Comparison of ENCODE assay signal across 18 cellular contexts in the genomic region with DNA sequence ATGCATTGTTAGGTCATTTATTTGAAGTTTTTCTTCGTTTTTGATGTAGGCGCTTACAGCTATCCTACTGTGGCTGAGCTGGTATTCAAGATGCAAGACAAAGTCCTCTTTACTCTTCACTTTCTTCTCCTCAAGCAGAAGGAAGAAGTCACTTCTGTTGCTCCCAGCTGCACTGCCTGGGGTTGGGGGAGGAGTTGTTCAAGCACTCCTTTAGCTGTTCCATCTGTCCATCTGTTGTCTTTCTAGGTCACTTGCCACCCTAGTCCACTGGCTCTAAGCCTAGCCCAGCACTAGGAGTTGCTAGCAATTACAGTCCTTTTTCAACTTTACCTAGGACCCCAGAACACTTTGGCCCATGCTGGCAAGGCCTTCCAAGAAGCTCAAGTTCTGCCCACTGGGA.
DNase-seq lines count a peak whose midpoint lies in the region; ATAC-seq and TF ChIP-seq lines count a peak whose summit lies in the region.
"Had no signal": no experiment of that assay in that cellular context is flagged by ENCODE, and none has a peak within 500 bp of the region (broad histone marks: within the 10 kb centered on the region; RNA-seq: fewer than 3 reads in every experiment).

No MANE protein-coding gene starts in this region.

- 85 to 86% methylated on average over 2 of the region's 2 CpGs for WGBS in esophagus squamous epithelium, 2 donors

- no peak overlapping the region for H3K4me3 ChIP-seq in esophagus squamous epithelium

- H3K27ac ChIP-seq in esophagus squamous epithelium: no peak overlapping the region
- H3K27ac ChIP-seq: HL-60 had no signal

- TF ChIP-seq POLR2A in esophagus squamous epithelium (IDR thresholded peaks at IDR 0.05): no peak

- no peaks in the 10 kb centered on the region for H3K27me3 ChIP-seq in esophagus squamous epithelium
- H3K27me3 ChIP-seq: BE2C had no signal

- peak; percentile 11 for ATAC-seq in GM18867 (IDR thresholded peaks at IDR 0.05; ENCODE audit: unreplicated experiment)
- peak; percentile 13 for ATAC-seq in HG02571 (IDR thresholded peaks at IDR 0.05; ENCODE audit: unreplicated experiment)
- ATAC-seq: HepG2, Right ventricle myocardium inferior had no signal

- H3K4me1 ChIP-seq in esophagus squamous epithelium: peaks cover 0 to 11% (median 5%) of the 10 kb centered on the region in 3 donors
- H3K4me1 ChIP-seq: BE2C had no signal

- no peaks in the 10 kb centered on the region for H3K9me3 ChIP-seq in esophagus squamous epithelium
- H3K9me3 ChIP-seq: BE2C had no signal

- no peak for TF ChIP-seq CTCF in esophagus squamous epithelium (IDR thresholded peaks at IDR 0.05)

- peak; percentile 55 to 72 for DNase-seq in NCI-H524 (lab: John Stamatoyannopoulos, UW)
- peak; percentile 38 for DNase-seq in myocyte (ENCODE audit: low read depth)
- no peak for DNase-seq in esophagus squamous epithelium (lab: John Stamatoyannopoulos, UW)
- DNase-seq in activated T-cell treated with anti-CD3 and anti-CD28 coated beads for 4 hours: no peak
- no peak for DNase-seq in NCI-H187 treated with DMSO at 0.1 percent for 48 hours (lab: John Stamatoyannopoulos, UW)
- DNase-seq: BE2C, DMS79, H7, KBM-7, NCI-H1105, NCI-H2081, NCI-H446 treated with DMSO at 0.1 percent for 48 hours, NCI-H774 had no signal

- H3K36me3 ChIP-seq in esophagus squamous epithelium: no peaks in the 10 kb centered on the region
- H3K36me3 ChIP-seq: BE2C had no signal

- intact Hi-C loops in esophagus squamous epithelium (cut with DNase I): no loop called here

Comparison
In these comparisons a context has a peak if more than half of its experiments do, and no peak if none do; other contexts are left out.
1. DNase-seq: peak in NCI-H524 (2 of 2) and myocyte (single experiment); none in esophagus squamous epithelium (single experiment), activated T-cell treated with anti-CD3 and anti-CD28 coated beads for 4 hours (single experiment) and NCI-H187 treated with DMSO at 0.1 percent for 48 hours (single experiment).